In the genomic region with DNA sequence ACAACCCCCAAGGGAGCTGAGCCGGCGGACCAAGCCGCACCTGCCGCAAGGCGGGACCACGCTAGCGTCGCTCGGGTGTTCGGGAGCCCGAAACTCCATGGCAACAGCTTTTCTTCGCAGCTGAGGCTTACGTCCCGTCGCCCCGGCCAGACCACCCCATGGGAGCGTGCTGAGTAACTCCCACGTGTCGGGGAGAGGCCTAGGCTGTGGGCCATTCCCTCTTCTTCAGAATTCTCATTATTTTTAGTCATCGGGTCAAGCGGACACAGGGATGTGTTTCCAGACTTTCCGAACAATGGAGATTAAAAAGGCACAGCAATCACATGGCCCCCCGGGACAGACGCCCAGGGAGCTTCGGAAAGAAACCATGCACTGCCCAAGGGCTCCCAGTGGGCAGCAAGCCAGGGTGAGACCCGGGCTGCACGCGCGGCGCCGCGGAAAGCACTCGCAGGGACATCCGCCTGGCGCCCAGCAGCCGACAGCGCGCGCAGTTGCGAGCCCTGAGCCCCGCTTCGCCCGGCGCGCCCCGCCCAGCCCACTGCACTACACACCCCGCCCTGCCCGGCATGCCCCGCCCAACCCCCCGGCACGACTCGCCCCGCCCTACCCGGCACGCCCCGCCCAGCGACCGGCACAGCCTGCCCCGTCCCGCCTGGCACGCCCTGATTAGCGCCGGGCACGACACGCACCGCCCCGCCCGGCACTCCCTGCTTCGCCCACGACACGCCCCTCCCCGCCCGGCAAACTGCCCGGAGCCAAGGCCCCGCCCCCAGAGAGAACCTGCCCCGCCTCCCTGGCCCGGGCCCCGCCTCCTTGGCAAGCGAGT, we compare ENCODE assay signal across 1 cellular context.
TF ChIP-seq lines count a peak whose summit lies in the region.

No MANE protein-coding gene starts in this region.

TF ChIP-seq in HepG2, 621 proteins besides CTCF, POLR2A, EP300 and RAD21 (continues in another document):
- TF ChIP-seq ZNF12 (CRISPR knock-in tag; IDR thresholded peaks at IDR 0.05) (no peak), THAP11 (CRISPR knock-in tag; IDR thresholded peaks at IDR 0.05) (no peak), ZNF891 (CRISPR knock-in tag; IDR thresholded peaks at IDR 0.05) (peak; percentile 83; the same call in 1 of the 2 replicates), ZNF44 (CRISPR knock-in tag; IDR thresholded peaks at IDR 0.05) (no peak), RARG (CRISPR knock-in tag; IDR thresholded peaks at IDR 0.05; ENCODE audit: low read depth) (no peak), ZNF629 (CRISPR knock-in tag; conservative IDR thresholded peaks at IDR 0.05) (no peak), MLX (CRISPR knock-in tag; IDR thresholded peaks at IDR 0.05) (no peak), SP5 (CRISPR knock-in tag; IDR thresholded peaks at IDR 0.05; ENCODE audit: borderline replicate concordance, low read depth) (peak; percentile 55), TMF1 (CRISPR knock-in tag; IDR thresholded peaks at IDR 0.05; ENCODE audit: low read depth) (no peak), ZNF816 (CRISPR knock-in tag; IDR thresholded peaks at IDR 0.05; ENCODE audit: borderline replicate concordance) (no peak), KDM6A (CRISPR knock-in tag; IDR thresholded peaks at IDR 0.05; ENCODE audit: low read depth) (no peak), ZHX2 (IDR thresholded peaks at IDR 0.05; ENCODE audit: low read depth) (no peak), ZHX2 (CRISPR knock-in tag; IDR thresholded peaks at IDR 0.05; ENCODE audit: borderline replicate concordance) (no peak), ZNF17 (CRISPR knock-in tag; IDR thresholded peaks at IDR 0.05) (no peak), DNMT3B (CRISPR knock-in tag; conservative IDR thresholded peaks at IDR 0.05) (no peak), ZNF709 (CRISPR knock-in tag; IDR thresholded peaks at IDR 0.05) (0 out of 2 replicates have a peak, but pooled peaks have one; percentile 50), ZNF407 (CRISPR knock-in tag; IDR thresholded peaks at IDR 0.05; ENCODE audit: not compliant biosample characterization) (no peak), TBL1XR1 (IDR thresholded peaks at IDR 0.05; ENCODE audit: borderline replicate concordance, low read length, partially characterized antibody) (no peak), ZNF180 (CRISPR knock-in tag; IDR thresholded peaks at IDR 0.05; ENCODE audit: borderline replicate concordance, low read depth) (no peak), SIX4 (CRISPR knock-in tag; IDR thresholded peaks at IDR 0.05) (no peak), ZNF232 (CRISPR knock-in tag; IDR thresholded peaks at IDR 0.05; ENCODE audit: borderline replicate concordance) (peak; percentile 29; the same call in 1 of the 2 replicates), KMT2B (CRISPR knock-in tag; IDR thresholded peaks at IDR 0.05) (peak; percentile 47; the same call in 1 of the 2 replicates), ZNF788 (CRISPR knock-in tag; IDR thresholded peaks at IDR 0.05; ENCODE audit: borderline replicate concordance) (peak; percentile 41; the same call in 1 of the 2 replicates)
- TF ChIP-seq, protein P1, sequence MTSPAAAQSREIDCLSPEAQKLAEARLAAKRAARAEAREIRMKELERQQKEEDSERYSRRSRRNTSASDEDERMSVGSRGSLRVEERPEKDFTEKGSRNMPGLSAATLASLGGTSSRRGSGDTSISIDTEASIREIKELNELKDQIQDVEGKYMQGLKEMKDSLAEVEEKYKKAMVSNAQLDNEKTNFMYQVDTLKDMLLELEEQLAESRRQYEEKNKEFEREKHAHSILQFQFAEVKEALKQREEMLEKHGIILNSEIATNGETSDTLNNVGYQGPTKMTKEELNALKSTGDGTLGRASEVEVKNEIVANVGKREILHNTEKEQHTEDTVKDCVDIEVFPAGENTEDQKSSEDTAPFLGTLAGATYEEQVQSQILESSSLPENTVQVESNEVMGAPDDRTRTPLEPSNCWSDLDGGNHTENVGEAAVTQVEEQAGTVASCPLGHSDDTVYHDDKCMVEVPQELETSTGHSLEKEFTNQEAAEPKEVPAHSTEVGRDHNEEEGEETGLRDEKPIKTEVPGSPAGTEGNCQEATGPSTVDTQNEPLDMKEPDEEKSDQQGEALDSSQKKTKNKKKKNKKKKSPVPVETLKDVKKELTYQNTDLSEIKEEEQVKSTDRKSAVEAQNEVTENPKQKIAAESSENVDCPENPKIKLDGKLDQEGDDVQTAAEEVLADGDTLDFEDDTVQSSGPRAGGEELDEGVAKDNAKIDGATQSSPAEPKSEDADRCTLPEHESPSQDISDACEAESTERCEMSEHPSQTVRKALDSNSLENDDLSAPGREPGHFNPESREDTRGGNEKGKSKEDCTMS (CRISPR knock-in tag; conservative IDR thresholded peaks at IDR 0.05): no peak
- TF ChIP-seq, protein P2, sequence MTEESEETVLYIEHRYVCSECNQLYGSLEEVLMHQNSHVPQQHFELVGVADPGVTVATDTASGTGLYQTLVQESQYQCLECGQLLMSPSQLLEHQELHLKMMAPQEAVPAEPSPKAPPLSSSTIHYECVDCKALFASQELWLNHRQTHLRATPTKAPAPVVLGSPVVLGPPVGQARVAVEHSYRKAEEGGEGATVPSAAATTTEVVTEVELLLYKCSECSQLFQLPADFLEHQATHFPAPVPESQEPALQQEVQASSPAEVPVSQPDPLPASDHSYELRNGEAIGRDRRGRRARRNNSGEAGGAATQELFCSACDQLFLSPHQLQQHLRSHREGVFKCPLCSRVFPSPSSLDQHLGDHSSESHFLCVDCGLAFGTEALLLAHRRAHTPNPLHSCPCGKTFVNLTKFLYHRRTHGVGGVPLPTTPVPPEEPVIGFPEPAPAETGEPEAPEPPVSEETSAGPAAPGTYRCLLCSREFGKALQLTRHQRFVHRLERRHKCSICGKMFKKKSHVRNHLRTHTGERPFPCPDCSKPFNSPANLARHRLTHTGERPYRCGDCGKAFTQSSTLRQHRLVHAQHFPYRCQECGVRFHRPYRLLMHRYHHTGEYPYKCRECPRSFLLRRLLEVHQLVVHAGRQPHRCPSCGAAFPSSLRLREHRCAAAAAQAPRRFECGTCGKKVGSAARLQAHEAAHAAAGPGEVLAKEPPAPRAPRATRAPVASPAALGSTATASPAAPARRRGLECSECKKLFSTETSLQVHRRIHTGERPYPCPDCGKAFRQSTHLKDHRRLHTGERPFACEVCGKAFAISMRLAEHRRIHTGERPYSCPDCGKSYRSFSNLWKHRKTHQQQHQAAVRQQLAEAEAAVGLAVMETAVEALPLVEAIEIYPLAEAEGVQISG (CRISPR knock-in tag; IDR thresholded peaks at IDR 0.05): peak; percentile 40
- TF ChIP-seq, protein P3, sequence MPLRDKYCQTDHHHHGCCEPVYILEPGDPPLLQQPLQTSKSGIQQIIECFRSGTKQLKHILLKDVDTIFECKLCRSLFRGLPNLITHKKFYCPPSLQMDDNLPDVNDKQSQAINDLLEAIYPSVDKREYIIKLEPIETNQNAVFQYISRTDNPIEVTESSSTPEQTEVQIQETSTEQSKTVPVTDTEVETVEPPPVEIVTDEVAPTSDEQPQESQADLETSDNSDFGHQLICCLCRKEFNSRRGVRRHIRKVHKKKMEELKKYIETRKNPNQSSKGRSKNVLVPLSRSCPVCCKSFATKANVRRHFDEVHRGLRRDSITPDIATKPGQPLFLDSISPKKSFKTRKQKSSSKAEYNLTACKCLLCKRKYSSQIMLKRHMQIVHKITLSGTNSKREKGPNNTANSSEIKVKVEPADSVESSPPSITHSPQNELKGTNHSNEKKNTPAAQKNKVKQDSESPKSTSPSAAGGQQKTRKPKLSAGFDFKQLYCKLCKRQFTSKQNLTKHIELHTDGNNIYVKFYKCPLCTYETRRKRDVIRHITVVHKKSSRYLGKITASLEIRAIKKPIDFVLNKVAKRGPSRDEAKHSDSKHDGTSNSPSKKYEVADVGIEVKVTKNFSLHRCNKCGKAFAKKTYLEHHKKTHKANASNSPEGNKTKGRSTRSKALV (CRISPR knock-in tag; IDR thresholded peaks at IDR 0.05): peak; percentile 42; the same call in 1 of the 2 replicates
